ENCODE assay signal across 9 cellular contexts in genomic region chr7:99109108-99110051, GRCh38. TPM values are rescaled to one million over a fixed set of nuclear protein-coding genes. Genes with fewer than 3 reads are reported as not detected.
A peak's percentile ranks its signal among the peaks of the same experiment; 100 is the strongest.
DNase-seq lines count a peak whose midpoint lies in the region; ATAC-seq, FAIRE-seq and TF ChIP-seq lines count a peak whose summit lies in the region.
"Had no signal": no experiment of that assay in that cellular context is flagged by ENCODE, and none has a peak within 500 bp of the region (broad histone marks: within the 10 kb centered on the region; RNA-seq: fewer than 3 reads in every experiment).

No MANE protein-coding gene starts in this region.

- H2BK12ac ChIP-seq in mesenchymal stem cell (ENCODE audit: low read length in 2 of 2), result peak overlapping the region in 1 of 2 experiments; percentile 80

- no peak overlapping the region for H2AFZ ChIP-seq in mesenchymal stem cell (ENCODE audit: low read depth, low read length)

- H2BK15ac ChIP-seq in mesenchymal stem cell (ENCODE audit: low read depth, poor library complexity, severe bottlenecking), result no peak overlapping the region

- DNase-seq in AG10803 (ENCODE audit: low read depth), result peak; percentile 32
- peak; percentile 57 for DNase-seq in M059J (ENCODE audit: low read depth)
- no peak for DNase-seq in body of pancreas
- DNase-seq in mesenchymal stem cell, result peak; percentile 45
- DNase-seq in frontal cortex (ENCODE audit: low spot score in 2 of 2), result no peak
- no peak for DNase-seq in HTR-8/SVneo (ENCODE audit: insufficient read length, low spot score)

- peak overlapping the region; percentile 90 for H2AK5ac ChIP-seq in mesenchymal stem cell (ENCODE audit: low read length, severe bottlenecking)

- ATAC-seq in body of pancreas, result no peak
- no peak for ATAC-seq in GM21786 (IDR thresholded peaks at IDR 0.05; ENCODE audit: unreplicated experiment)
- no peak for ATAC-seq in GM18498 (IDR thresholded peaks at IDR 0.05; ENCODE audit: unreplicated experiment)

- peak overlapping the region; percentile 46 for H2BK5ac ChIP-seq in mesenchymal stem cell (ENCODE audit: low read depth, low read length, poor library complexity, severe bottlenecking)

- no peaks in the 10 kb centered on the region for H3K79me1 ChIP-seq in mesenchymal stem cell (replicated peaks; ENCODE audit: low read length, poor library complexity, severe bottlenecking)

- H3K36me3 ChIP-seq in body of pancreas (replicated peaks in 1 of 2; ENCODE audit: insufficient read depth in 1 of 2, low read depth in 2 of 2), result no peaks in the 10 kb centered on the region
- peaks cover 0 to 8% of the 10 kb centered on the region in 2 experiments for H3K36me3 ChIP-seq in mesenchymal stem cell (ENCODE audit: control insufficient read depth in 1 of 2, insufficient read depth in 2 of 2, low read depth in 1 of 2, low read length in 2 of 2)

- no peak for TF ChIP-seq POLR2A in body of pancreas (IDR thresholded peaks at IDR 0.05)

- peaks cover 59% of the 10 kb centered on the region for H3K4me1 ChIP-seq in body of pancreas
- peaks cover 13% of the 10 kb centered on the region for H3K4me1 ChIP-seq in mesenchymal stem cell (ENCODE audit: control insufficient read depth, insufficient read depth, low read depth, low read length)

- TF ChIP-seq CTCF in AG10803 (conservative IDR thresholded peaks at IDR 0.05; ENCODE audit: low read length) (no peak), body of pancreas (IDR thresholded peaks at IDR 0.05) (no peak)

- intact Hi-C loops in body of pancreas (cut with DNase I), result no loop called here

- H4K8ac ChIP-seq in mesenchymal stem cell (ENCODE audit: low read length), result peak overlapping the region; percentile 27

- FAIRE-seq in frontal cortex (lab: Jason Lieb, UNC), result no peak
- no peak for FAIRE-seq in HTR-8/SVneo (lab: Jason Lieb, UNC)
- FAIRE-seq: colon had no signal

- no peak overlapping the region for H4K91ac ChIP-seq in mesenchymal stem cell (ENCODE audit: low read length)

- peak overlapping the region in 1 of 2 experiments; percentile 55 for H3K4ac ChIP-seq in mesenchymal stem cell (ENCODE audit: low read depth in 1 of 2, low read length in 2 of 2)

- peak overlapping the region; percentile 42 for H2BK120ac ChIP-seq in mesenchymal stem cell (ENCODE audit: low read depth, low read length)

- no peak overlapping the region for H3K18ac ChIP-seq in mesenchymal stem cell (ENCODE audit: low read depth in 1 of 2, low read length in 2 of 2)

- H3K27me3 ChIP-seq in body of pancreas (no peaks in the 10 kb centered on the region), mesenchymal stem cell (ENCODE audit: control insufficient read depth in 1 of 2, insufficient read depth in 1 of 2, low read length in 2 of 2) (no peaks in the 10 kb centered on the region)

- 53 to 64% methylated on average over 10 of the region's 10 CpGs for WGBS in body of pancreas, 2 donors
- 82% methylated on average over 7 of the region's 10 CpGs for WGBS in mesenchymal stem cell

- H3K4me3 ChIP-seq in AG10803 (ENCODE audit: low read length), result no peak overlapping the region
- no peak overlapping the region for H3K4me3 ChIP-seq in body of pancreas
- H3K4me3 ChIP-seq in mesenchymal stem cell (ENCODE audit: insufficient read depth in 1 of 2, low read depth in 1 of 2, low read length in 2 of 2), result peak overlapping the region in 1 of 2 experiments; percentile 58

- H3K23ac ChIP-seq in mesenchymal stem cell (ENCODE audit: low read length in 2 of 2), result no peak overlapping the region

- H3K4me2 ChIP-seq in mesenchymal stem cell (ENCODE audit: low read length, poor library complexity, severe bottlenecking), result no peak overlapping the region

- H3K27ac ChIP-seq in body of pancreas (peak overlapping the region; percentile 12 to 63 (median 49)), mesenchymal stem cell (ENCODE audit: low read length, poor library complexity, severe bottlenecking) (peak overlapping the region; percentile 60)

- H3K14ac ChIP-seq in mesenchymal stem cell (ENCODE audit: low read length in 2 of 2), result no peak overlapping the region

- peak overlapping the region; percentile 70 for H3K9ac ChIP-seq in mesenchymal stem cell (ENCODE audit: low read length)

- H3K9me3 ChIP-seq in body of pancreas, result no peaks in the 10 kb centered on the region
- H3K9me3 ChIP-seq in mesenchymal stem cell (ENCODE audit: control insufficient read depth, low read length), result no peaks in the 10 kb centered on the region

RNA-seq across cellular contexts. Expression of gene SMURF1, which starts 34.5 kb away (rescaled TPM):
- total RNA-seq in M059J (2014; rRNA removed; shearing (Covaris generic)), result 12.7 and 21.1 TPM in 2 replicates
- 10 to 100 TPM; 16.9 to 31.3 TPM for total RNA-seq in body of pancreas
- 11.8 TPM for polyA plus RNA-seq in mesenchymal stem cell (2013, experiment 1 of 2)
- polyA plus RNA-seq in mesenchymal stem cell (2013, experiment 2 of 2), result 12.5 TPM
- 23.2 TPM for total RNA-seq in frontal cortex

Comparison
In these comparisons a context has a peak if more than half of its experiments do, and no peak if none do; other contexts are left out.
1. DNase-seq: peak in AG10803 (single experiment), M059J (single experiment) and mesenchymal stem cell (single experiment); none in body of pancreas (0 of 4), frontal cortex (0 of 2) and HTR-8/SVneo (single experiment).